In the genomic region with DNA sequence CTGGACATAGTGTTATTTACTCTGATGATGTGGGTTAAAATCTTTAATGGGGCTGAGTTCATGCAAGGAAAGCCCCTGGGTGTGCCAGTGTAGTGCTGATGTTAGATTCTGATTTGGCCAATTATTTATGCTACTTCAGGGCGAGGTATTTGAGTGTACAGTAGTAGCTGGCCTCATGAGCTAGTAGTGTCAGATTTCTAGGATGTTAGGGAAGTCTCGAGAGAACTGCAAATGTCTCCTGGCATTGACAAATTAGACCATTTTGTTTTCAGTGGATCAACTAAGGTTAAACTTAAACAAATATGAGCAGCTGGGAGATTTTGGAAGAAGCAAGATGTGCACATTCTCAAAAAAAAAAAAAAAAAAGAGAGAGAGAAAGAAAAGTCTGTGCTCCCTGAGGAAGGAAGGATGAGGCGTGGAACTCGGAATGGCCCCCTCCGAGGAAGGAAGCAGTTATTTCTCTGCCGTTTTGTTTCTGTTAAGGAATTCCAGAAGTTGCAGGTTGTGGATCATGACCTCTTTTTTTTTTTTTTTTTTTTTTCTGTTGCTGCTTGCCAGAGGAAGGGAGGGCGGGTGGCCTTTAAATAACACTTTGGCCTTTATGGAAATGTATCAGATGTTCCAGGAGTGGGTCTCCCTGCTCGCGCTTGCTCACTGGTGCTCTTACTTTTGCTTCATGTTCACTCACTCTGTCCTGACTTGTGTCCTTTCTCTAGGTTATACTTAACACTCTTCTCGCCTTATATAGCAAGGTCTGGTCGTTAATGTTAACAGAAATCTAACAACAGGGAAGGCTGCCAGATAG, we compare ENCODE assay signal across 10 cellular contexts.
DNase-seq lines count a peak whose midpoint lies in the region; ATAC-seq and TF ChIP-seq lines count a peak whose summit lies in the region.
"Had no signal": no experiment of that assay in that cellular context is flagged by ENCODE, and none has a peak within 500 bp of the region (broad histone marks: within the 10 kb centered on the region; RNA-seq: fewer than 3 reads in every experiment).

No MANE protein-coding gene starts in this region.

- TSS peak; percentile 44 for BruUV-seq in A673 (replicated peaks; lab: Mats Ljungman, UMichigan)

- intact Hi-C loops in A673 (cut with micrococcal nuclease; ENCODE audit: unreplicated experiment), result no loop called here

- no peaks in the 10 kb centered on the region for H3K9me3 ChIP-seq in A673 (ENCODE audit: low read depth, low read length, poor library complexity, severe bottlenecking)
- no peaks in the 10 kb centered on the region for H3K9me3 ChIP-seq in WERI-Rb-1 (ENCODE audit: severe bottlenecking)
- H3K9me3 ChIP-seq: BLaER1 treated with 17β-estradiol and CSF1 and Interleukin-3, amounts not matched to agents 10 nM and 100 nM had no signal

- H3K36me3 ChIP-seq in A673 (ENCODE audit: insufficient read depth, low read length, poor library complexity, severe bottlenecking), result peaks cover 8% of the 10 kb centered on the region
- H3K36me3 ChIP-seq in WERI-Rb-1, result peaks cover 20% of the 10 kb centered on the region

- H3K27me3 ChIP-seq in A673 (replicated peaks; ENCODE audit: insufficient read depth, low read depth, low read length, poor library complexity) (no peaks in the 10 kb centered on the region), WERI-Rb-1 (ENCODE audit: insufficient read depth, low read depth, severe bottlenecking) (no peaks in the 10 kb centered on the region)
- H3K27me3 ChIP-seq: BLaER1 treated with 17β-estradiol and CSF1 and Interleukin-3, amounts not matched to agents 10 nM and 100 nM had no signal

- peak overlapping the region; percentile 19 for H3K4me3 ChIP-seq in A673 (ENCODE audit: low read depth, low read length, poor library complexity, severe bottlenecking)
- H3K4me3 ChIP-seq in fibroblast of the aortic adventitia (ENCODE audit: low read depth, low read length), result no peak overlapping the region
- no peak overlapping the region for H3K4me3 ChIP-seq in WERI-Rb-1 (ENCODE audit: low read depth, low read length)
- H3K4me3 ChIP-seq: BLaER1 treated with 17β-estradiol and CSF1 and Interleukin-3, amounts not matched to agents 10 nM and 100 nM had no signal

- H3K4me1 ChIP-seq in A673 (ENCODE audit: insufficient read depth, low read length, poor library complexity, severe bottlenecking), result peaks cover 56% of the 10 kb centered on the region

- ATAC-seq in omental fat pad (ENCODE audit: low FRiP score) (peak; percentile 80), HG03025 (IDR thresholded peaks at IDR 0.05; ENCODE audit: low FRiP score, unreplicated experiment) (no peak)

- H3K27ac ChIP-seq in A673 (ENCODE audit: low read depth, low read length, poor library complexity, severe bottlenecking), result peak overlapping the region; percentile 88
- H3K27ac ChIP-seq in WERI-Rb-1, result no peak overlapping the region

- POLR2A ChIA-PET in A673 (lab: Charles Lee; ENCODE audit: low non-redundant PET), result interaction anchor here (0.6 kb wide), 1 partner anchor 125 kb away, joined by 3 read pairs; no protein-coding TSS in a partner anchor

- DNase-seq in A673 (ENCODE audit: low spot score) (peak; percentile 71), RPMI7951 (ENCODE audit: low read depth) (peak; percentile 31), fibroblast of the aortic adventitia (ENCODE audit: low read depth) (peak; percentile 70), omental fat pad (ENCODE audit: low spot score) (no peak), WERI-Rb-1 (no peak), iPS-NIHi11 (ENCODE audit: low spot score) (no peak), globus pallidus (ENCODE audit: low spot score) (no peak)
- DNase-seq: NCI-H524 treated with DMSO at 0.1 percent for 48 hours had no signal

- TF ChIP-seq CTCF in A673 (conservative IDR thresholded peaks at IDR 0.05; ENCODE audit: low read depth, low read length) (no peak), fibroblast of the aortic adventitia (IDR thresholded peaks at IDR 0.05; ENCODE audit: insufficient read depth, low read length) (no peak), omental fat pad (IDR thresholded peaks at IDR 0.05) (no peak), WERI-Rb-1 (IDR thresholded peaks at IDR 0.05; ENCODE audit: low read depth, low read length) (no peak)

- CTCF ChIA-PET in A673 (lab: Charles Lee), result no interaction called here

Comparison
In these comparisons a context has a peak if more than half of its experiments do, and no peak if none do; other contexts are left out.
1. DNase-seq: peak in A673 (single experiment), RPMI7951 (single experiment) and fibroblast of the aortic adventitia (single experiment); none in omental fat pad (single experiment), WERI-Rb-1 (single experiment), iPS-NIHi11 (single experiment) and globus pallidus (single experiment).